9 cellular contexts compared by ENCODE assay signal in the genomic region with DNA sequence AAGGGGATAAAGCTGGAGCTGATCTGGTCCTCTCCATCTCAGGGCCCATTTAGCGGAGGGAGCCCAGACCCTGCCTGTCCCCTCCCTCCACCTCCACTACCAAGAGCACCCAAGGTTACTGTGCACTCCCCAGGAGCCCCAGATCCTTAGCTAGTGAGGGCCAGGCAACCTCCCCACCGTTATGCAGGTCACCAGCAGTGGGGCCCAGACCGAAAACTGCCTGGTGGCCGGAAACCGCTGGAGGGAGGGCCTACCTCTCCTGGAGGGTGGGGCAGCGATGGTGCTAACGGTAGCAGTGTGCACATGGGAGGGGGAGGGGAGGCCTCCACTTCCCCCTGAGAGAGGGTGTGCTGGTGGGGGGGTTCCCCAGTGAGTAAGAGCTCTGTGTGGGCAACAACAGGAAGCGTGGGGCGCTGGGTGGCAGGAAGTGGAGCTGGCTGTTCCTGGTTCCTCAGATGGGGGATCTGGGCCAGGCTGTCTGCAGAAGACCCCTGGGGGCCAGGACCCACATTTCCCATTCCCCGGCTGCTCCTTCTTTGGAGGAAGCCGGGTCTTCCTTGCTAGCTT. TPM values are rescaled to one million over a fixed set of nuclear protein-coding genes. Genes with fewer than 3 reads are reported as not detected.
A peak's percentile ranks its signal among the peaks of the same experiment; 100 is the strongest.
DNase-seq lines count a peak whose midpoint lies in the region; ATAC-seq and TF ChIP-seq lines count a peak whose summit lies in the region.
"Had no signal": no experiment of that assay in that cellular context is flagged by ENCODE, and none has a peak within 500 bp of the region (broad histone marks: within the 10 kb centered on the region; RNA-seq: fewer than 3 reads in every experiment).

No MANE protein-coding gene starts in this region.

- H3K27ac Mint-ChIP-seq in T-helper 17 cell: peak overlapping the region; percentile 100

- peaks cover 11% of the 10 kb centered on the region for H3K36me3 Mint-ChIP-seq in T-helper 17 cell (ENCODE audit: low read depth)

- peaks cover 59% of the 10 kb centered on the region for H3K4me1 Mint-ChIP-seq in T-helper 17 cell

- H3K14ac ChIP-seq in mesenchymal stem cell (ENCODE audit: low read length in 2 of 2): no peak overlapping the region

- no peak overlapping the region for H3K4me2 ChIP-seq in mesenchymal stem cell (ENCODE audit: low read length, poor library complexity, severe bottlenecking)

- H2BK12ac ChIP-seq in mesenchymal stem cell (ENCODE audit: low read length in 2 of 2): peak overlapping the region in 1 of 2 experiments; percentile 29

- H3K9me3 ChIP-seq in T-helper 17 cell (ENCODE audit: control insufficient read depth, low read length, poor library complexity, severe bottlenecking): no peaks in the 10 kb centered on the region
- no peaks in the 10 kb centered on the region for H3K9me3 ChIP-seq in mesenchymal stem cell (ENCODE audit: control insufficient read depth, low read length)

- H3K27ac ChIP-seq in mesenchymal stem cell (ENCODE audit: low read length, poor library complexity, severe bottlenecking): no peak overlapping the region
- H3K27ac ChIP-seq: VCaP had no signal

- no peak overlapping the region for H2AFZ ChIP-seq in mesenchymal stem cell (ENCODE audit: low read depth, low read length)

- H3K4me3 ChIP-seq in mesenchymal stem cell (ENCODE audit: insufficient read depth in 1 of 2, low read depth in 1 of 2, low read length in 2 of 2): peak overlapping the region in 1 of 2 experiments; percentile 26

- no peak for TF ChIP-seq CTCF in omental fat pad (IDR thresholded peaks at IDR 0.05)

- no peaks in the 10 kb centered on the region for H3K79me1 ChIP-seq in mesenchymal stem cell (replicated peaks; ENCODE audit: low read length, poor library complexity, severe bottlenecking)

- H3K27me3 Mint-ChIP-seq in T-helper 17 cell: no peaks in the 10 kb centered on the region

- DNase-seq in T-helper 17 cell (peak; percentile 84 to 92 (median 85)), amniotic epithelial cell (ENCODE audit: low read depth) (peak; percentile 43), mesenchymal stem cell (no peak), NCI-H345 treated with DMSO at 0.1 percent for 48 hours (lab: John Stamatoyannopoulos, UW; ENCODE audit: unreplicated experiment) (no peak), omental fat pad (ENCODE audit: low spot score) (no peak)
- DNase-seq in stimulated activated CD8-positive, alpha-beta memory T cell treated with anti-CD3 and anti-CD28 coated beads, Interleukin-7, amount 100 ng/mL, for 48 hours (ENCODE audit: extremely low read depth in 1 of 2, low read depth in 1 of 2): peak; percentile 96 to 99

- no peak overlapping the region for H2BK120ac ChIP-seq in mesenchymal stem cell (ENCODE audit: low read depth, low read length)

- H4K91ac ChIP-seq in mesenchymal stem cell (ENCODE audit: low read length): no peak overlapping the region

- H3K36me3 ChIP-seq in mesenchymal stem cell (ENCODE audit: control insufficient read depth in 1 of 2, insufficient read depth in 2 of 2, low read depth in 1 of 2, low read length in 2 of 2): no peaks in the 10 kb centered on the region

- H2BK15ac ChIP-seq in mesenchymal stem cell (ENCODE audit: low read depth, poor library complexity, severe bottlenecking): no peak overlapping the region

- H3K4me1 ChIP-seq in mesenchymal stem cell (ENCODE audit: control insufficient read depth, insufficient read depth, low read depth, low read length): peaks cover 57% of the 10 kb centered on the region

- peak overlapping the region; percentile 98 for H3K4me3 Mint-ChIP-seq in T-helper 17 cell

- H2BK5ac ChIP-seq in mesenchymal stem cell (ENCODE audit: low read depth, low read length, poor library complexity, severe bottlenecking): no peak overlapping the region

- no peak overlapping the region for H3K4ac ChIP-seq in mesenchymal stem cell (ENCODE audit: low read depth in 1 of 2, low read length in 2 of 2)

- 60% methylated on average over 11 of the region's 11 CpGs for WGBS in mesenchymal stem cell

- ATAC-seq in GM18858 (IDR thresholded peaks at IDR 0.05; ENCODE audit: unreplicated experiment) (peak; percentile 30), HG03135 (IDR thresholded peaks at IDR 0.05; ENCODE audit: unreplicated experiment) (peak; percentile 35), T-helper 17 cell (peak; percentile 75), omental fat pad (ENCODE audit: low FRiP score) (no peak)

- no peak overlapping the region for H3K23ac ChIP-seq in mesenchymal stem cell (ENCODE audit: low read length in 2 of 2)

- H3K9ac ChIP-seq in mesenchymal stem cell (ENCODE audit: low read length): no peak overlapping the region

- H3K18ac ChIP-seq in mesenchymal stem cell (ENCODE audit: low read depth in 1 of 2, low read length in 2 of 2): peak overlapping the region; percentile 6 to 9

- H4K8ac ChIP-seq in mesenchymal stem cell (ENCODE audit: low read length): peak overlapping the region; percentile 45

- H2AK5ac ChIP-seq in mesenchymal stem cell (ENCODE audit: low read length, severe bottlenecking): no peak overlapping the region

- H3K27me3 ChIP-seq in mesenchymal stem cell (ENCODE audit: control insufficient read depth in 1 of 2, insufficient read depth in 1 of 2, low read length in 2 of 2): peaks cover 12 to 17% of the 10 kb centered on the region in 2 experiments

RNA-seq across cellular contexts. Expression of gene FMNL1, which starts 4.4 kb away (rescaled TPM):
- 100 to 1,000 TPM; 509 to 550 TPM for total RNA-seq in T-helper 17 cell
- 0.97 TPM for polyA plus RNA-seq in mesenchymal stem cell (2013, experiment 1 of 2)
- 0.99 TPM for polyA plus RNA-seq in mesenchymal stem cell (2013, experiment 2 of 2)
- 10 to 100 TPM; 19.7 to 56.4 (median 38.8) TPM for total RNA-seq in omental fat pad

RNA-seq across cellular contexts. Expression of gene SPATA32, which starts 35.8 kb away (rescaled TPM):
- total RNA-seq in T-helper 17 cell: under 1 TPM in 1 of 2 donors, not detected in 1; 0.17 TPM
- not detected for polyA plus RNA-seq in mesenchymal stem cell (2013, experiment 1 of 2)
- polyA plus RNA-seq in mesenchymal stem cell (2013, experiment 2 of 2): not detected
- under 1 TPM in 1 of 4 donors, not detected in 3; 0.65 TPM for total RNA-seq in omental fat pad

Comparison
In these comparisons a context has a peak if more than half of its experiments do, and no peak if none do; other contexts are left out.
1. DNase-seq: peak in T-helper 17 cell (3 of 3), amniotic epithelial cell (single experiment) and stimulated activated CD8-positive, alpha-beta memory T cell treated with anti-CD3 and anti-CD28 coated beads, Interleukin-7, amount 100 ng/mL, for 48 hours (2 of 2); none in mesenchymal stem cell (single experiment), NCI-H345 treated with DMSO at 0.1 percent for 48 hours (single experiment) and omental fat pad (single experiment).
2. RNA of gene FMNL1, which starts 4.4 kb away (total RNA-seq): 509 to 550 TPM in T-helper 17 cell; 19.7 to 56.4 TPM in omental fat pad; every median in the first group is over 4 times any median in the second.